ENCODE assay signal across 1 cellular context in genomic region chr12:9736931-9737705, GRCh38.
A peak's percentile ranks its signal among the peaks of the same experiment; 100 is the strongest.
TF ChIP-seq lines count a peak whose summit lies in the region.

No MANE protein-coding gene starts in this region.

TF ChIP-seq in GM12878, 131 proteins besides CTCF, POLR2A, EP300 and RAD21 (continued from another document):
- TF ChIP-seq BMI1 (IDR thresholded peaks at IDR 0.05; ENCODE audit: borderline replicate concordance) = no peak
- 0 out of 2 replicates have a peak, but pooled peaks have one; percentile 7 for TF ChIP-seq DPF2 (IDR thresholded peaks at IDR 0.05)
- TF ChIP-seq MAX (IDR thresholded peaks at IDR 0.05; ENCODE audit: low read depth, low read length) = no peak
- 0 out of 2 replicates have a peak, but pooled peaks have one; percentile 23 for TF ChIP-seq MLLT1 (IDR thresholded peaks at IDR 0.05)
TF ChIP-seq in GM12878: peak in this region for 3.
